9 cellular contexts compared by ENCODE assay signal in the genomic region with DNA sequence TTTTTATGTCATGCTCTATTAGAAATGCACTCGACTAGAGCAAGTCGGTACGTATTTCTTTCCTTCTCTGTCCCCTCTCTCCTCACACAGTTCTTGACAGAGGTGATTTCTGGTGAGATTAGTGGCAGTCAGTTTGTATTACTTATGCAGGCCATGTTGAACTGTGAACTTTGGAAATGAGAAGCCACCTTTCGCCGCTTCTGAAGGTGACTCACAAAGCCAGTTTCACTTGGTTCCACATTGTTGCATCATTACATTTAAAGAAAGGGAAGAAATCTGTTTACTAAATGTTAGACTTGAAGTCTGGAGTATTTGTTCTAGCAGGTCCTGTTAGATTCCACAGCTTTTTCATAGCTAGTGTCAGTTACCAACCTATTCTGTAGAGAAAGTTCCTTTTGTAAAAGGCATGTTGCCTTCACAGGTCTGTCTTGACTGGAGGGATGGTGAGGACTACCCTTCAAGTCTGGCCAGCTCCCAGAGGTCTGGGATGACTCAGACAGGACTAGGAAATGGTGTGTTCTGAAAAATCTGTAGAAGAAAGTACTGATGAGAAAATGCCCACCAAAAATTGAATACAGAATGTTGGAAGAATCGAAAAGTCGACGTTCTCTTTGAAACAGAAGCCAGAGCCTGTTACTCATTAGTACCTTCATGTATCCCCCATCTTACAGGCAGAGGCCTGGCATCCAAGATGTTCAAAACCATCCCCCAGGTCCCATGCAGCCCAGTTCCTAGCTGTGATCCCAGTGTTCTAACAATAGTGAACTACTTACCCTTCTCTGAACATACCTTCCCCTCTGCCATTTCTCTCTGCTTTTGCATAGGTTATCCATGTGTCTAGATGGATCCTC.
DNase-seq lines count a peak whose midpoint lies in the region; ATAC-seq and TF ChIP-seq lines count a peak whose summit lies in the region.
"Had no signal": no experiment of that assay in that cellular context is flagged by ENCODE, and none has a peak within 500 bp of the region (broad histone marks: within the 10 kb centered on the region; RNA-seq: fewer than 3 reads in every experiment).

No MANE protein-coding gene starts in this region.

- WGBS in esophagus, 2 donors, result 46 to 57% methylated on average over 8 of the region's 8 CpGs
- 72 to 74% methylated on average over 8 of the region's 8 CpGs for WGBS in transverse colon (ENCODE audit: low coverage in 1 of 2), 2 donors

- H3K27me3 Mint-ChIP-seq in stimulated activated naive CD8-positive, alpha-beta T cell treated with anti-CD3 and anti-CD28 coated beads, Interleukin-15, amount 100 ng/mL, for 72 hours, result peaks cover 28% of the 10 kb centered on the region
- peaks cover 7% of the 10 kb centered on the region for H3K27me3 Mint-ChIP-seq in activated T-helper 2 cell treated with anti-CD3 and anti-CD28 coated beads, Interferon-gamma antibody, Interleukin-2, Interleukin-4, amounts not matched to agents 10 μg/mL and 5 μg/mL and 100 μg/mL, durations not matched to agents 14 hours and 24 hours and 36 hours (ENCODE audit: low read depth)

- no peaks in the 10 kb centered on the region for H3K27me3 ChIP-seq in esophagus (ENCODE audit: control insufficient read depth in 1 of 2, insufficient read depth in 2 of 2, low read length in 2 of 2)
- H3K27me3 ChIP-seq in BE2C, result no peaks in the 10 kb centered on the region
- no peaks in the 10 kb centered on the region for H3K27me3 ChIP-seq in transverse colon

- H3K4me3 ChIP-seq in esophagus (ENCODE audit: low read depth in 1 of 2, low read length in 2 of 2) (no peak overlapping the region), BE2C (ENCODE audit: low read depth, low read length) (no peak overlapping the region), transverse colon (no peak overlapping the region)
- H3K4me3 ChIP-seq: SK-N-MC had no signal

- H3K4me1 ChIP-seq in esophagus (ENCODE audit: control insufficient read depth in 2 of 2, insufficient read depth in 2 of 2, low read length in 1 of 2), result peaks cover 2 to 3% of the 10 kb centered on the region in 2 donors
- H3K4me1 ChIP-seq in BE2C, result no peaks in the 10 kb centered on the region
- H3K4me1 ChIP-seq in transverse colon, result peaks cover 8 to 32% (median 20%) of the 10 kb centered on the region in 4 donors

- peak overlapping the region; percentile 46 to 52 for H3K4me3 Mint-ChIP-seq in stimulated activated naive CD8-positive, alpha-beta T cell treated with anti-CD3 and anti-CD28 coated beads, Interleukin-15, amount 100 ng/mL, for 72 hours
- H3K4me3 Mint-ChIP-seq in activated T-helper 2 cell treated with anti-CD3 and anti-CD28 coated beads, Interferon-gamma antibody, Interleukin-2, Interleukin-4, amounts not matched to agents 10 μg/mL and 5 μg/mL and 100 μg/mL, durations not matched to agents 14 hours and 24 hours and 36 hours (ENCODE audit: low read depth), result no peak overlapping the region

- no peak for TF ChIP-seq CTCF in GM10248 (IDR thresholded peaks at IDR 0.05; ENCODE audit: control extremely low read depth, extremely low read depth, low read depth, missing control alignments)
- TF ChIP-seq CTCF in BE2C (IDR thresholded peaks at IDR 0.05; ENCODE audit: low read depth, low read length), result no peak
- no peak for TF ChIP-seq CTCF in transverse colon (IDR thresholded peaks at IDR 0.05)

- TF ChIP-seq POLR2A in transverse colon (IDR thresholded peaks at IDR 0.05), result no peak

- peak; percentile 46 for DNase-seq in GM10248 (ENCODE audit: extremely low spot score)
- peak; percentile 82 for DNase-seq in HT1080 (ENCODE audit: low read depth)
- DNase-seq in stimulated activated naive CD8-positive, alpha-beta T cell treated with anti-CD3 and anti-CD28 coated beads, Interleukin-15, amount 100 ng/mL, for 72 hours, result peak; percentile 40 to 59
- no peak for DNase-seq in activated T-helper 2 cell treated with anti-CD3 and anti-CD28 coated beads, Interferon-gamma antibody, Interleukin-2, Interleukin-4, amounts not matched to agents 10 μg/mL and 5 μg/mL and 100 μg/mL, durations not matched to agents 14 hours and 24 hours and 36 hours (ENCODE audit: low spot score)
- DNase-seq in BE2C, result no peak
- DNase-seq in transverse colon, result no peak

- H3K36me3 Mint-ChIP-seq in activated T-helper 2 cell treated with anti-CD3 and anti-CD28 coated beads, Interferon-gamma antibody, Interleukin-2, Interleukin-4, amounts not matched to agents 10 μg/mL and 5 μg/mL and 100 μg/mL, durations not matched to agents 14 hours and 24 hours and 36 hours (ENCODE audit: low read depth), result no peaks in the 10 kb centered on the region

- TF ChIP-seq EP300 in transverse colon (IDR thresholded peaks at IDR 0.05; ENCODE audit: low read depth), result no peak

- peak overlapping the region; percentile 86 to 94 for H3K27ac ChIP-seq in esophagus (ENCODE audit: low read depth in 2 of 2, low read length in 1 of 2)
- H3K27ac ChIP-seq in transverse colon, result no peak overlapping the region
- H3K27ac ChIP-seq: SK-N-MC had no signal

- intact Hi-C loops in activated T-helper 2 cell treated with anti-CD3 and anti-CD28 coated beads, Interferon-gamma antibody, Interleukin-2, Interleukin-4, amounts not matched to agents 10 μg/mL and 5 μg/mL and 100 μg/mL, durations not matched to agents 14 hours and 24 hours and 36 hours (cut with micrococcal nuclease), result no loop called here
- intact Hi-C loops in transverse colon (cut with DNase I; ENCODE audit: low total_unique reads), result no loop called here

- in situ Hi-C loops in transverse colon (cut with MboI; ENCODE audit: low pct_ligation_motif_present in 1 of 4, low pct_unique_long_range_greater_than_20kb in 1 of 4, low sequenced_read_pairs in 3 of 4), result no loop called here

- peaks cover 0 to 2% of the 10 kb centered on the region in 2 donors for H3K36me3 ChIP-seq in esophagus (ENCODE audit: control insufficient read depth in 2 of 2, insufficient read depth in 2 of 2, low read length in 1 of 2)
- H3K36me3 ChIP-seq in BE2C, result no peaks in the 10 kb centered on the region
- no peaks in the 10 kb centered on the region for H3K36me3 ChIP-seq in transverse colon

- H3K4me1 Mint-ChIP-seq in stimulated activated naive CD8-positive, alpha-beta T cell treated with anti-CD3 and anti-CD28 coated beads, Interleukin-15, amount 100 ng/mL, for 72 hours, result peaks cover 32% of the 10 kb centered on the region
- H3K4me1 Mint-ChIP-seq in activated T-helper 2 cell treated with anti-CD3 and anti-CD28 coated beads, Interferon-gamma antibody, Interleukin-2, Interleukin-4, amounts not matched to agents 10 μg/mL and 5 μg/mL and 100 μg/mL, durations not matched to agents 14 hours and 24 hours and 36 hours (ENCODE audit: low read depth), result peaks cover 10% of the 10 kb centered on the region

- H3K9me3 ChIP-seq in esophagus (ENCODE audit: control insufficient read depth in 2 of 2, insufficient read depth in 1 of 2, low read depth in 1 of 2, low read length in 1 of 2) (no peaks in the 10 kb centered on the region), BE2C (no peaks in the 10 kb centered on the region), transverse colon (no peaks in the 10 kb centered on the region)

- no peaks in the 10 kb centered on the region for H3K9me3 Mint-ChIP-seq in stimulated activated naive CD8-positive, alpha-beta T cell treated with anti-CD3 and anti-CD28 coated beads, Interleukin-15, amount 100 ng/mL, for 72 hours
- no peaks in the 10 kb centered on the region for H3K9me3 Mint-ChIP-seq in activated T-helper 2 cell treated with anti-CD3 and anti-CD28 coated beads, Interferon-gamma antibody, Interleukin-2, Interleukin-4, amounts not matched to agents 10 μg/mL and 5 μg/mL and 100 μg/mL, durations not matched to agents 14 hours and 24 hours and 36 hours

- peak overlapping the region; percentile 92 to 99 for H3K27ac Mint-ChIP-seq in stimulated activated naive CD8-positive, alpha-beta T cell treated with anti-CD3 and anti-CD28 coated beads, Interleukin-15, amount 100 ng/mL, for 72 hours
- no peak overlapping the region for H3K27ac Mint-ChIP-seq in activated T-helper 2 cell treated with anti-CD3 and anti-CD28 coated beads, Interferon-gamma antibody, Interleukin-2, Interleukin-4, amounts not matched to agents 10 μg/mL and 5 μg/mL and 100 μg/mL, durations not matched to agents 14 hours and 24 hours and 36 hours

- ATAC-seq in GM21526 (IDR thresholded peaks at IDR 0.05; ENCODE audit: low FRiP score, unreplicated experiment), result peak; percentile 63
- peak; percentile 85 for ATAC-seq in stimulated activated naive CD8-positive, alpha-beta T cell treated with anti-CD3 and anti-CD28 coated beads, Interleukin-15, amount 100 ng/mL, for 72 hours

- CTCF ChIA-PET in GM10248 (lab: Yijun Ruan, JAX), result interaction anchor here (1.6 to 2.3 kb wide), 2 partner anchors 13 to 133 kb away, joined by 3 to 6 read pairs; no protein-coding TSS in a partner anchor

- POLR2A ChIA-PET in GM10248 (lab: Yijun Ruan, JAX), result interaction anchor here (0.6 kb wide), 1 partner anchor 14 kb away, joined by 4 read pairs; no protein-coding TSS in a partner anchor

Comparison
In these comparisons a context has a peak if more than half of its experiments do, and no peak if none do; other contexts are left out.
1. DNase-seq: peak in GM10248 (single experiment), HT1080 (single experiment) and stimulated activated naive CD8-positive, alpha-beta T cell treated with anti-CD3 and anti-CD28 coated beads, Interleukin-15, amount 100 ng/mL, for 72 hours (2 of 2); none in activated T-helper 2 cell treated with anti-CD3 and anti-CD28 coated beads, Interferon-gamma antibody, Interleukin-2, Interleukin-4, amounts not matched to agents 10 μg/mL and 5 μg/mL and 100 μg/mL, durations not matched to agents 14 hours and 24 hours and 36 hours (single experiment), BE2C (single experiment) and transverse colon (single experiment).
2. H3K27ac ChIP-seq: peak in esophagus (2 of 2); none in transverse colon (0 of 4).